Comparison of ENCODE assay signal across 8 cellular contexts in the genomic region with DNA sequence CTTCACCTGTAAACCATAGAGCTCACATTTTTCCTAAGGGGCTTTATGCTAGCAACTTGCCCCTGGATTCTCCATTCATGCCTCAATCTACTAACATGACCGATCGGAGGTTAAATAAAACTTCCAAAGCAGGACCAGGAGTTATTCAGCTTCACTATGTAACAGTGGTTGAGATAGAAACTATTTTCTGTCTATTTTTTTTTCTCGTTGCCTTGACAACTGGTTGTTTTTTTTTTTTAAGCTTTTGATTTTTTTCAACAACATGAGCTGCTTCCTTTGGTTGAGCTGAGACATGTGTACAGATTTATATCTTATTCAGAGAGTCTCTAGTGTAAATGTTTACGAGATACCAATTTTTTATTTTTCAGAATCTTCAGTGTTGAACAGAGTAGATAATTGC.
DNase-seq lines count a peak whose midpoint lies in the region; ATAC-seq lines count a peak whose summit lies in the region.

No MANE protein-coding gene starts in this region.

- no peak for DNase-seq in activated naive CD4-positive, alpha-beta T cell treated with Interleukin-2 at 50 U/mL for 16 hours
- DNase-seq in activated naive CD8-positive, alpha-beta T cell treated with anti-CD3 and anti-CD28 coated beads, Interleukin-2, amount 50 U/mL, for 24 hours, result no peak
- DNase-seq in glomerular endothelial cell (ENCODE audit: extremely low read depth, low read depth, low spot score) (peak; percentile 20), superior temporal gyrus (ENCODE audit: extremely low spot score) (peak; percentile 63), DMS153 treated with DMSO at 0.1 percent for 48 hours (lab: John Stamatoyannopoulos, UW; ENCODE audit: unreplicated experiment) (no peak), UCSD-AML1 (lab: John Stamatoyannopoulos, UW; ENCODE audit: unreplicated experiment) (no peak)
- no peak for DNase-seq in stimulated activated CD4-positive, alpha-beta T cell treated with anti-CD3 and anti-CD28 coated beads, Interleukin-2, amount 100 ng/mL, for 48 hours

- peaks cover 12% of the 10 kb centered on the region for H3K36me3 Mint-ChIP-seq in activated naive CD4-positive, alpha-beta T cell treated with anti-CD3 and anti-CD28 coated beads, Interleukin-2, amount 50 U/mL, for 24 hours
- peaks cover 13% of the 10 kb centered on the region for H3K36me3 Mint-ChIP-seq in activated naive CD8-positive, alpha-beta T cell treated with anti-CD3 and anti-CD28 coated beads, Interleukin-2, amount 50 U/mL, for 24 hours (ENCODE audit: low read depth)

- peaks cover 41% of the 10 kb centered on the region for H3K4me1 Mint-ChIP-seq in activated naive CD4-positive, alpha-beta T cell treated with anti-CD3 and anti-CD28 coated beads, Interleukin-2, amount 50 U/mL, for 24 hours
- H3K4me1 Mint-ChIP-seq in activated naive CD8-positive, alpha-beta T cell treated with anti-CD3 and anti-CD28 coated beads, Interleukin-2, amount 50 U/mL, for 24 hours, result peaks cover 26% of the 10 kb centered on the region

- peak overlapping the region; percentile 34 for H3K4me3 Mint-ChIP-seq in activated naive CD4-positive, alpha-beta T cell treated with anti-CD3 and anti-CD28 coated beads, Interleukin-2, amount 50 U/mL, for 24 hours
- H3K4me3 Mint-ChIP-seq in activated naive CD8-positive, alpha-beta T cell treated with anti-CD3 and anti-CD28 coated beads, Interleukin-2, amount 50 U/mL, for 24 hours, result peak overlapping the region; percentile 19

- H3K27me3 Mint-ChIP-seq in activated naive CD4-positive, alpha-beta T cell treated with anti-CD3 and anti-CD28 coated beads, Interleukin-2, amount 50 U/mL, for 24 hours, result no peaks in the 10 kb centered on the region
- H3K27me3 Mint-ChIP-seq in activated naive CD8-positive, alpha-beta T cell treated with anti-CD3 and anti-CD28 coated beads, Interleukin-2, amount 50 U/mL, for 24 hours, result no peaks in the 10 kb centered on the region

- peaks cover 5% of the 10 kb centered on the region for H3K9me3 Mint-ChIP-seq in activated naive CD4-positive, alpha-beta T cell treated with anti-CD3 and anti-CD28 coated beads, Interleukin-2, amount 50 U/mL, for 24 hours
- no peaks in the 10 kb centered on the region for H3K9me3 Mint-ChIP-seq in activated naive CD8-positive, alpha-beta T cell treated with anti-CD3 and anti-CD28 coated beads, Interleukin-2, amount 50 U/mL, for 24 hours

- peak; percentile 53 for ATAC-seq in activated naive CD8-positive, alpha-beta T cell treated with anti-CD3 and anti-CD28 coated beads, Interleukin-2, amount 50 U/mL, for 24 hours

- peak overlapping the region; percentile 87 for H3K27ac Mint-ChIP-seq in activated naive CD4-positive, alpha-beta T cell treated with anti-CD3 and anti-CD28 coated beads, Interleukin-2, amount 50 U/mL, for 24 hours
- peak overlapping the region; percentile 79 for H3K27ac Mint-ChIP-seq in activated naive CD8-positive, alpha-beta T cell treated with anti-CD3 and anti-CD28 coated beads, Interleukin-2, amount 50 U/mL, for 24 hours

Comparison
In these comparisons a context has a peak if more than half of its experiments do, and no peak if none do; other contexts are left out.
1. DNase-seq: peak in glomerular endothelial cell (single experiment) and superior temporal gyrus (single experiment); none in activated naive CD4-positive, alpha-beta T cell treated with Interleukin-2 at 50 U/mL for 16 hours (single experiment), activated naive CD8-positive, alpha-beta T cell treated with anti-CD3 and anti-CD28 coated beads, Interleukin-2, amount 50 U/mL, for 24 hours (single experiment), DMS153 treated with DMSO at 0.1 percent for 48 hours (single experiment), UCSD-AML1 (single experiment) and stimulated activated CD4-positive, alpha-beta T cell treated with anti-CD3 and anti-CD28 coated beads, Interleukin-2, amount 100 ng/mL, for 48 hours (0 of 2).